In the genomic region with DNA sequence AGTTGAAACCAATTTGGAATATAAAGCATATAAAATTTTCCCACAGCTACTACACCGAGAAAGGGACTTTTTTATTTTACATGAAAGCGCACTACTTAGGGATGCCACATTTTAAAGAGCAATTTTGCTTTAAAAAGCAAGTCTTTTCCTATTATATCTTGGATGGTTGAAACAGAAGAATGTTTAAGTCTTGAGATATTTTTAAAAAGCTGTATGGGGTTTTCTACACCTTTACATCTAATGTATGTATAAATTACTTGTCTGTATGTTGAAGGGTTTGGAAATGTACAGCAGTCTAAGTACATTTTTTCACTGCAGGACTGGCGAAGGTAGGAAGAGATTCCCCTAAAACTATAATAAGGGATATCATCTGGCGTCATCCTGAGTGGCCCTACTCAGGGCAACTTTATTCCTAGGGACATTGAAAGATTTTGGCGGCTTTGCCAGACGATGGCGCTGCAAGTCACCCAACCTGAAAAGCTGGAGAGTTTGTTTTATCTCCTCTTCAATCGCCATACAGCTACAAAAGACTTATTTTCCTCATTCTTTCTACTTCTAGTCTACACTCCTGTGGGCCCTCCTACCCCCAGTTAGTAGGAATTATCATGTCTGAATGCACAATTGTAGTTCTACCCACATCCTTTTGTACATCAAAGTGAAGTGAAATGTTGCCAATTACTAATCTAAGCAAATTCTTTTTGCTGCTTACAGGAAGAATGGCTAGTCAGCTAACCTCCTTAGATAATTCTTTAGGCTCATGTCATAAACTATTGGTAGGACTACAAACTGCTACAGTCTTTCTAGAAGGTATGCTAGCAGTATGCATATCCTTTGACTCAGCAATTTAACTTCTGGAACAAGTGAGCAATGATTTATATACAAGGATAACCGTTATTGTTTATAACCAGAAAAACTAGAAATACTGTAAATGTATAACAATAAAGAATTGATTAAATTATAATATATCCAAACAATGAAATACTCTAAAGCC, we compare ENCODE assay signal across 8 cellular contexts. TPM values are rescaled to one million over a fixed set of nuclear protein-coding genes. Genes with fewer than 3 reads are reported as not detected.
DNase-seq lines count a peak whose midpoint lies in the region; ATAC-seq and TF ChIP-seq lines count a peak whose summit lies in the region.

No MANE protein-coding gene starts in this region.

- peak overlapping the region; percentile 88 for H3K4me3 ChIP-seq in kidney epithelial cell (ENCODE audit: low read depth, low read length)

- peak; percentile 72 for TF ChIP-seq CTCF in kidney epithelial cell (IDR thresholded peaks at IDR 0.05; ENCODE audit: insufficient read depth, low read length, poor library complexity, severe bottlenecking)

- DNase-seq in AG08395 (ENCODE audit: low spot score) = peak; percentile 61
- DNase-seq in NCI-H2227 treated with DMSO at 0.1 percent for 48 hours (lab: John Stamatoyannopoulos, UW) = peak; percentile 74
- DNase-seq in activated CD4-positive, CD25-positive, alpha-beta regulatory T cell (lab: John Stamatoyannopoulos, UW) = peak; percentile 13 to 43 (median 24)
- peak; percentile 70 for DNase-seq in cerebellum (ENCODE audit: low spot score)
- no peak for DNase-seq in kidney epithelial cell (ENCODE audit: low read depth)
- DNase-seq in stimulated activated CD4-positive, alpha-beta T cell treated with anti-CD3 and anti-CD28 coated beads, Interleukin-15, amount 100 ng/mL, for 24 hours = peak; percentile 73

- no peaks in the 10 kb centered on the region for H3K36me3 ChIP-seq in kidney epithelial cell (ENCODE audit: control insufficient read depth, insufficient read depth, low read length)

- ATAC-seq in GM18868 (IDR thresholded peaks at IDR 0.05; ENCODE audit: unreplicated experiment) (peak; percentile 41), HG03159 (IDR thresholded peaks at IDR 0.05; ENCODE audit: unreplicated experiment) (peak; percentile 34)

- no peaks in the 10 kb centered on the region for H3K27me3 ChIP-seq in kidney epithelial cell (ENCODE audit: control insufficient read depth, insufficient read depth, low read length)

RNA-seq across cellular contexts. Expression of a gene that starts 0.8 kb away (rescaled TPM):
- total RNA-seq in cerebellum (31.6 TPM), kidney epithelial cell (13.1 and 13.2 TPM in 2 replicates)

RNA-seq across cellular contexts. Expression of a gene that starts 7.2 kb away (rescaled TPM):
- 105 TPM for total RNA-seq in cerebellum
- total RNA-seq in kidney epithelial cell = 52.9 and 58.3 TPM in 2 replicates
